15 cellular contexts compared by ENCODE assay signal in the genomic region with DNA sequence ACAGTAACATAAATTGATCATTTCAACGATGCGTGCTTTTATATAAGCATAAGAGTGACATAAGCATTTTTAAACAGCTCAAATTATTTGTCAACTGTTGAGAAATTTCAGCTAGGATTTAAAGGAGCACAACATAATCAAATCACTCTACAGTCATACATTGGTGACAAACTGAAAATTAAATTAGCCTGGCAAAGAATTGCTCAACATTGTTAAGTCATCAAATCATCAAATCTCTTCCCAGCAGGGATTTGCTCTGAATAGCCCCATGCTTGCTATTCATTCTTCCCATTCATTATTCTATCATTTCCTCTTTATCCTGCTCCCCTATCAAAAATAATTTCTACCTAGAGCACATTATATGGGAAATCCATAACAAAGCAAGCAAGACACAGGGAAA.
DNase-seq lines count a peak whose midpoint lies in the region; ATAC-seq and TF ChIP-seq lines count a peak whose summit lies in the region.
"Had no signal": no experiment of that assay in that cellular context is flagged by ENCODE, and none has a peak within 500 bp of the region (broad histone marks: within the 10 kb centered on the region; RNA-seq: fewer than 3 reads in every experiment).

No MANE protein-coding gene starts in this region.

- H3K4me3 ChIP-seq in choroid plexus epithelial cell (ENCODE audit: low read depth, low read length) (no peak overlapping the region), retinal pigment epithelial cell (ENCODE audit: low read length) (no peak overlapping the region)
- H3K4me3 ChIP-seq: PC-9 had no signal

- DNase-seq in GM04504 (ENCODE audit: low read depth) = peak; percentile 6
- DNase-seq in LHCN-M2 (ENCODE audit: low read depth) = peak; percentile 12
- DNase-seq in choroid plexus epithelial cell (ENCODE audit: low read depth) = peak; percentile 15
- DNase-seq in retinal pigment epithelial cell (ENCODE audit: low read depth) = peak; percentile 7
- no peak for DNase-seq in HT-29 (ENCODE audit: low spot score)
- no peak for DNase-seq in NCI-H774 (lab: John Stamatoyannopoulos, UW)
- DNase-seq: ACHN, C1 segment of cervical spinal cord, DMS79, KG1, NCI-H2029, NCI-H510A treated with DMSO at 0.1 percent for 48 hours, PC-9, SIG-M5 had no signal

- no peak for TF ChIP-seq CTCF in choroid plexus epithelial cell (conservative IDR thresholded peaks at IDR 0.05; ENCODE audit: low read depth, low read length)
- no peak for TF ChIP-seq CTCF in retinal pigment epithelial cell (conservative IDR thresholded peaks at IDR 0.05; ENCODE audit: low read depth, low read length)

- ATAC-seq in HG03342 (IDR thresholded peaks at IDR 0.05; ENCODE audit: unreplicated experiment) = no peak

Comparison
In these comparisons a context has a peak if more than half of its experiments do, and no peak if none do; other contexts are left out.
1. DNase-seq: peak in GM04504 (single experiment), LHCN-M2 (single experiment), choroid plexus epithelial cell (single experiment) and retinal pigment epithelial cell (single experiment); none in HT-29 (single experiment) and NCI-H774 (single experiment).